20 cellular contexts compared by ENCODE assay signal in the genomic region with DNA sequence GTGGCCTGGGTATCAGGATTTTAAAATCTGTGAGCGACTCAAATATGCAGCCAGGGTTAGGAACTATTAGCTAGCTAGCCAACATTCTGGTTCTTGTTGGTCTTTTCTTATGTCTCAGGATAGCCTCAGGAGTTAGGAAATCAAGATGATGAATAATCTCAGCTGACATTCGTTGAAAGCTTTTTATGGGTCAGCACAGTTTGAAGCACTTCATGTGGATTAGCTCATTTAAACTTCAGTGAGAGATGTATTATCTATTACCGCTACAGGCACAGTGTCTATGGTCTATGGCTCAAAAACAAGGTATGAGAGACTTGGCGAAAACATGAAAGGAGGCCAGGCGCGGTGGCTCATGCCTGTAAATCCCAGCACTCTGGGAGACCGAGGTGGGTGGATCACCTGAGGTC.
DNase-seq lines count a peak whose midpoint lies in the region; ATAC-seq, FAIRE-seq and TF ChIP-seq lines count a peak whose summit lies in the region.
"Had no signal": no experiment of that assay in that cellular context is flagged by ENCODE, and none has a peak within 500 bp of the region (broad histone marks: within the 10 kb centered on the region; RNA-seq: fewer than 3 reads in every experiment).

No MANE protein-coding gene starts in this region.

- TF ChIP-seq CTCF in fibroblast of the aortic adventitia (IDR thresholded peaks at IDR 0.05; ENCODE audit: insufficient read depth, low read length) (no peak), stomach (IDR thresholded peaks at IDR 0.05) (no peak), pancreas (IDR thresholded peaks at IDR 0.05) (no peak)

- H3K4me3 ChIP-seq in fibroblast of the aortic adventitia (ENCODE audit: low read depth, low read length) (no peak overlapping the region), stomach (no peak overlapping the region), MG63 (no peak overlapping the region), pancreas (no peak overlapping the region)
- H3K4me3 ChIP-seq: heart right ventricle, K562, Peyer's patch, suprapubic skin had no signal

- H3K4me1 ChIP-seq in stomach = peaks cover 0 to 22% (median 13%) of the 10 kb centered on the region in 4 donors
- H3K4me1 ChIP-seq in pancreas = peaks cover 0 to 7% (median 0%) of the 10 kb centered on the region in 3 donors
- H3K4me1 ChIP-seq: Peyer's patch, suprapubic skin had no signal

- ATAC-seq in pancreas = no peak
- ATAC-seq: heart right ventricle, K562 had no signal

- TF ChIP-seq EP300 in stomach (IDR thresholded peaks at IDR 0.05) = no peak

- H3K27me3 ChIP-seq in stomach (no peaks in the 10 kb centered on the region), MG63 (no peaks in the 10 kb centered on the region), pancreas (no peaks in the 10 kb centered on the region)
- H3K27me3 ChIP-seq: Peyer's patch, suprapubic skin had no signal

- no peak for FAIRE-seq in pancreas (lab: Jason Lieb, UNC)
- FAIRE-seq: K562, kidney had no signal

- DNase-seq in GM04504 (ENCODE audit: low read depth) (peak; percentile 86), amniotic epithelial cell (ENCODE audit: low read depth) (peak; percentile 98), fibroblast of the aortic adventitia (ENCODE audit: low read depth) (peak; percentile 57), stromal cell of bone marrow (ENCODE audit: low read depth) (peak; percentile 58), stomach (no peak), MG63 (no peak), pancreas (no peak), dedifferentiated amniotic fluid mesenchymal stem cell (ENCODE audit: extremely low spot score) (no peak)
- DNase-seq: activated CD4-positive, alpha-beta T cell treated with anti-CD3 and anti-CD28 coated beads, Interleukin-2, amount 50 U/mL, for 1 hour; activated naive CD8-positive, alpha-beta T cell treated with anti-CD3 and anti-CD28 coated beads, Interleukin-2, amount 10 ng/mL, durations not matched to agents 7 days and 5 days; activated T-cell treated with anti-CD3 and anti-CD28 coated beads, Interleukin-2, amount 50 U/mL, for 1 hour; heart right ventricle; kidney; NCI-H1092 treated with DMSO at 0.1 percent for 48 hours; Peyer's patch; retina; stimulated activated CD4-positive, alpha-beta T cell treated with anti-CD3 and anti-CD28 coated beads, Interleukin-2, amount 100 ng/mL, for 24 hours had no signal

- H3K9me3 ChIP-seq in stomach (no peaks in the 10 kb centered on the region), MG63 (no peaks in the 10 kb centered on the region), pancreas (no peaks in the 10 kb centered on the region)
- H3K9me3 ChIP-seq: heart right ventricle, Peyer's patch, suprapubic skin had no signal

- H3K27ac ChIP-seq in stomach (no peak overlapping the region), pancreas (no peak overlapping the region)
- H3K27ac ChIP-seq: heart right ventricle, HL-60, Peyer's patch, suprapubic skin had no signal

- no peaks in the 10 kb centered on the region for H3K36me3 ChIP-seq in stomach
- H3K36me3 ChIP-seq in MG63 = no peaks in the 10 kb centered on the region
- no peaks in the 10 kb centered on the region for H3K36me3 ChIP-seq in pancreas
- H3K36me3 ChIP-seq: heart right ventricle, Peyer's patch, suprapubic skin had no signal

- no peak for TF ChIP-seq POLR2A in stomach (IDR thresholded peaks at IDR 0.05)

- intact Hi-C loops in stomach (cut with DNase I; ENCODE audit: low total_unique reads) (loop anchor here (10.0 kb wide), 1 partner anchor 687 kb away; no protein-coding TSS in a partner anchor), pancreas (cut with DNase I) (loop anchor here in 2 of 3 donors (5.0 to 10.0 kb wide), 2 partner anchors 680 to 687 kb away; no protein-coding TSS in a partner anchor)

- WGBS in stomach, 5 donors = 85 to 96% (median 92%) methylated on average over 6 to 7 of the region's 7 CpGs
- 90 to 92% methylated on average over 7 of the region's 7 CpGs for WGBS in pancreas, 2 donors

Comparison
In these comparisons a context has a peak if more than half of its experiments do, and no peak if none do; other contexts are left out.
1. DNase-seq: peak in GM04504 (single experiment), amniotic epithelial cell (single experiment), fibroblast of the aortic adventitia (single experiment) and stromal cell of bone marrow (single experiment); none in stomach (single experiment), MG63 (single experiment), pancreas (0 of 6) and dedifferentiated amniotic fluid mesenchymal stem cell (single experiment).